17 cellular contexts compared by ENCODE assay signal in the genomic region with DNA sequence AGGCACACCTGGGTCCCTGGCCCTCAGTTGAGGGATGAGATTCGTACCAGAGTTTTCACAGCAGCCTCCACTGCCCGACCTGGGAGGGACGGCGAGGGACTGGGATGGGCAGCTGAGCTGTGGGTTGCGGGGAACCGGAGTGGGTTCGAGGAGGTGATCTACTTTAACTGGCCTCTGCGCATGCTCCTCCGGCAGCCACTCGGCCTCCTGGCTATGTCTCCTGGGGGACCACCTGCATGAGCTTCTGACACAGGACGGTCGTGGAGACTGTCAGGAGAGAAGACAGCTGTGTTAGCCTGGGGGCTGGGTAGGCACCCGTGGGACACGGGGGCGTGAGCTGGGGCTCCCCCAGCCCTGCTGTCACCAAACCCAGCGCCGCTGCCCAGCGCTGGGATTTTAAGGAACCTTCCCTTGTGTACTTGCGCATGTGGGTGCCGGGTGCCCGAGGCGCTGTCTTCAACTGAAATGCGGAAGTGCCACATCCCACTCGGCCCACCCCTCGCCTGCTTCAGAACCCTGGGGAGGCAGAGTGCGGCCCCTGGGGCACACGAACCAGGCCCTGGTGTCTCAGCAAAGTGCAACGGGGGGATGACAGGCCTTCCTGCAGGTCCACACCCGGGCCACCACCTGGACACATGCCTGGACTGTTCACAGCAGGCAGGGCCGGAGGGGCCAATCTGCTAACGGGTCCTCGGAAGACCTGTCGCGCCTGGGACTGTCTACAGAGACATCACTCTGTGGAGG. TPM values are rescaled to one million over a fixed set of nuclear protein-coding genes. Genes with fewer than 3 reads are reported as not detected.
DNase-seq lines count a peak whose midpoint lies in the region; ATAC-seq, FAIRE-seq and TF ChIP-seq lines count a peak whose summit lies in the region.
"Had no signal": no experiment of that assay in that cellular context is flagged by ENCODE, and none has a peak within 500 bp of the region (broad histone marks: within the 10 kb centered on the region; RNA-seq: fewer than 3 reads in every experiment).

No MANE protein-coding gene starts in this region.

- H3K9me3 ChIP-seq in A673 (ENCODE audit: low read depth, low read length, poor library complexity, severe bottlenecking) (no peaks in the 10 kb centered on the region), DOHH2 (ENCODE audit: control insufficient read depth, insufficient read depth, low read length) (no peaks in the 10 kb centered on the region), Panc1 (ENCODE audit: control insufficient read depth, insufficient read depth, low read depth, low read length) (no peaks in the 10 kb centered on the region), esophagus squamous epithelium (no peaks in the 10 kb centered on the region), kidney (ENCODE audit: control insufficient read depth in 1 of 2, low read length in 2 of 2) (no peaks in the 10 kb centered on the region)
- no peaks in the 10 kb centered on the region for H3K9me3 ChIP-seq in effector memory CD4-positive, alpha-beta T cell (ENCODE audit: control insufficient read depth, low read length)
- H3K9me3 ChIP-seq: gastroesophageal sphincter had no signal

- no peaks in the 10 kb centered on the region for H3K27me3 ChIP-seq in A673 (replicated peaks; ENCODE audit: insufficient read depth, low read depth, low read length, poor library complexity)
- H3K27me3 ChIP-seq in DOHH2 (ENCODE audit: control insufficient read depth, low read length) = no peaks in the 10 kb centered on the region
- no peaks in the 10 kb centered on the region for H3K27me3 ChIP-seq in Panc1 (ENCODE audit: control insufficient read depth, insufficient read depth, low read length)
- peaks cover 0 to 38% (median 0%) of the 10 kb centered on the region in 4 donors for H3K27me3 ChIP-seq in esophagus squamous epithelium
- H3K27me3 ChIP-seq in effector memory CD4-positive, alpha-beta T cell (replicated peaks; ENCODE audit: control insufficient read depth, insufficient read depth, low read length, poor library complexity, severe bottlenecking) = no peaks in the 10 kb centered on the region
- H3K27me3 ChIP-seq: gastroesophageal sphincter had no signal

- H3K9me2 ChIP-seq in DOHH2 (replicated peaks; ENCODE audit: control insufficient read depth, low read length) = no peaks in the 10 kb centered on the region

- H3K4me1 ChIP-seq in A673 (ENCODE audit: insufficient read depth, low read length, poor library complexity, severe bottlenecking) (peaks cover 68% of the 10 kb centered on the region), DOHH2 (ENCODE audit: control insufficient read depth, low read length) (peaks cover 57% of the 10 kb centered on the region), Panc1 (ENCODE audit: control insufficient read depth, insufficient read depth, low read length) (peaks cover 17% of the 10 kb centered on the region), esophagus squamous epithelium (peaks cover 24 to 99% (median 36%) of the 10 kb centered on the region in 3 donors), kidney (ENCODE audit: control insufficient read depth in 1 of 2, insufficient read depth in 1 of 2, low read depth in 1 of 2, low read length in 2 of 2) (no peaks in the 10 kb centered on the region)
- H3K4me1 ChIP-seq in effector memory CD4-positive, alpha-beta T cell (ENCODE audit: control insufficient read depth, insufficient read depth, low read length, poor library complexity, severe bottlenecking) = no peaks in the 10 kb centered on the region

- intact Hi-C loops in A673 (cut with micrococcal nuclease; ENCODE audit: unreplicated experiment) (no loop called here), Panc1 (cut with micrococcal nuclease; ENCODE audit: unreplicated experiment) (no loop called here), esophagus squamous epithelium (cut with DNase I) (no loop called here), kidney (cut with DNase I) (no loop called here)

- H3K27ac ChIP-seq in A673 (ENCODE audit: low read depth, low read length, poor library complexity, severe bottlenecking) = peak overlapping the region; percentile 59
- H3K27ac ChIP-seq in DOHH2 (ENCODE audit: low read depth, low read length) = peak overlapping the region; percentile 24; the same call in 1 of the 2 replicates
- peak overlapping the region; percentile 29; the same call in 1 of the 2 replicates for H3K27ac ChIP-seq in Panc1 (ENCODE audit: low read length)
- peak overlapping the region; percentile 72 to 85 (median 82) for H3K27ac ChIP-seq in esophagus squamous epithelium
- H3K27ac ChIP-seq in effector memory CD4-positive, alpha-beta T cell (ENCODE audit: insufficient read depth, low read length, poor library complexity, severe bottlenecking) = no peak overlapping the region
- no peak overlapping the region for H3K27ac ChIP-seq in kidney (ENCODE audit: low read depth in 2 of 2, low read length in 2 of 2)
- H3K27ac ChIP-seq: gastroesophageal sphincter had no signal

- no peak for TF ChIP-seq POLR2A in esophagus squamous epithelium (IDR thresholded peaks at IDR 0.05)

- H3K4me3 ChIP-seq in A673 (ENCODE audit: low read depth, low read length, poor library complexity, severe bottlenecking) = no peak overlapping the region
- no peak overlapping the region for H3K4me3 ChIP-seq in DOHH2 (ENCODE audit: low read length)
- no peak overlapping the region for H3K4me3 ChIP-seq in Panc1 (ENCODE audit: low read depth in 2 of 2, low read length in 2 of 2)
- H3K4me3 ChIP-seq in esophagus squamous epithelium = peak overlapping the region in 1 of 4 donors; percentile 5
- no peak overlapping the region for H3K4me3 ChIP-seq in effector memory CD4-positive, alpha-beta T cell (ENCODE audit: insufficient read depth, low read depth, low read length, poor library complexity, severe bottlenecking)
- H3K4me3 ChIP-seq in kidney (ENCODE audit: low read length in 2 of 2) = no peak overlapping the region
- H3K4me3 ChIP-seq: gastroesophageal sphincter, GM23338 had no signal

- H4K20me1 ChIP-seq in DOHH2 (ENCODE audit: control insufficient read depth, insufficient read depth, low read depth, low read length) = no peaks in the 10 kb centered on the region

- WGBS in esophagus squamous epithelium, 2 donors = 50 to 75% methylated on average over 12 to 27 of the region's 34 CpGs

- no peaks in the 10 kb centered on the region for H3K79me2 ChIP-seq in DOHH2 (ENCODE audit: control insufficient read depth, low read length)

- POLR2A ChIA-PET in A673 (lab: Charles Lee; ENCODE audit: low non-redundant PET) = no interaction called here
- POLR2A ChIA-PET in Panc1 (lab: Charles Lee) = no interaction called here

- FAIRE-seq in kidney (lab: Jason Lieb, UNC) = no peak
- FAIRE-seq: endothelial cell of umbilical vein had no signal

- no peak overlapping the region for H3K9ac ChIP-seq in kidney (ENCODE audit: low read length in 2 of 2)

- H3K36me3 ChIP-seq in A673 (ENCODE audit: insufficient read depth, low read length, poor library complexity, severe bottlenecking) (peaks cover 77% of the 10 kb centered on the region), DOHH2 (ENCODE audit: control insufficient read depth, low read length) (peaks cover 84% of the 10 kb centered on the region), Panc1 (ENCODE audit: control insufficient read depth, insufficient read depth, low read length) (peaks cover 6% of the 10 kb centered on the region; the same call in 1 of the 2 replicates), esophagus squamous epithelium (peaks cover 0 to 67% (median 3%) of the 10 kb centered on the region in 3 donors), kidney (ENCODE audit: control insufficient read depth in 1 of 2, insufficient read depth in 2 of 2, low read length in 2 of 2) (no peaks in the 10 kb centered on the region)
- H3K36me3 ChIP-seq in effector memory CD4-positive, alpha-beta T cell (ENCODE audit: control insufficient read depth, insufficient read depth, low read length) = peaks cover 42% of the 10 kb centered on the region

- CTCF ChIA-PET in A673 (lab: Charles Lee) (no interaction called here), Panc1 (lab: Charles Lee) (interaction anchor here (1.1 kb wide), 1 partner anchor 54 kb away, joined by 3 read pairs; no protein-coding TSS in a partner anchor)

- H3K4me2 ChIP-seq in DOHH2 (ENCODE audit: low read length) = peak overlapping the region; percentile 29; the same call in 1 of the 2 replicates
- H3K4me2 ChIP-seq: GM23338 had no signal

- ATAC-seq in Panc1 = no peak
- ATAC-seq in GM18861 (IDR thresholded peaks at IDR 0.05; ENCODE audit: unreplicated experiment) = no peak
- ATAC-seq: gastroesophageal sphincter; GM23338; natural killer cell treated with Interleukin-12 subunit alpha and Interleukin-12 subunit beta and Interleukin-15 and Interleukin-18, amount 100 ng/mL, for 72 hours had no signal

- BruUV-seq in A673 (replicated peaks; lab: Mats Ljungman, UMichigan) (no TSS peak), Panc1 (replicated peaks; lab: Mats Ljungman, UMichigan) (no TSS peak)

- DNase-seq in A673 (ENCODE audit: low spot score) = no peak
- DNase-seq in Panc1 (ENCODE audit: low read depth, low spot score) = no peak
- no peak for DNase-seq in esophagus squamous epithelium (lab: John Stamatoyannopoulos, UW)
- no peak for DNase-seq in effector memory CD4-positive, alpha-beta T cell
- DNase-seq in kidney = no peak
- no peak for DNase-seq in SKM-1 (lab: John Stamatoyannopoulos, UW; ENCODE audit: unreplicated experiment)
- DNase-seq: activated CD4-positive, alpha-beta T cell treated with anti-CD3 and anti-CD28 coated beads, Interleukin-2, amount 50 U/mL, for 1 hour; aorta; NCI-H1092 treated with DMSO at 0.1 percent for 48 hours; NCI-H2171; Right ventricle myocardium superior had no signal

- in situ Hi-C loops in Panc1 (cut with HindIII; ENCODE audit: low pct_unique_long_range_greater_than_20kb, low sequenced_read_pairs) = no loop called here

- TF ChIP-seq CTCF in A673 (conservative IDR thresholded peaks at IDR 0.05; ENCODE audit: low read depth, low read length) (no peak), DOHH2 (IDR thresholded peaks at IDR 0.05; ENCODE audit: low read depth, low read length, poor library complexity, severe bottlenecking) (no peak), Panc1 (IDR thresholded peaks at IDR 0.05) (no peak), esophagus squamous epithelium (IDR thresholded peaks at IDR 0.05) (no peak), kidney (IDR thresholded peaks at IDR 0.05; ENCODE audit: borderline replicate concordance, extremely low read depth, insufficient read depth) (no peak)

- H3F3A ChIP-seq in DOHH2 (ENCODE audit: control insufficient read depth, insufficient read depth) = peaks cover 11% of the 10 kb centered on the region; the same call in 1 of the 2 replicates

RNA-seq across cellular contexts. Expression of gene SLC7A5, which starts 36.4 kb away (rescaled TPM):
- total RNA-seq in A673 (2021) (324 and 371 TPM in 2 replicates), Panc1 (2021; ENCODE audit: unreplicated experiment) (231 TPM), esophagus squamous epithelium (100 to 1,000 TPM in 3 of 4 donors, 10 to 100 TPM in 1; 75.3 to 179 (median 145) TPM), kidney (18.7 TPM)
- polyA plus RNA-seq in Panc1 (2012; ENCODE audit: insufficient read length) = 265 TPM
- polyA plus RNA-seq in kidney (ENCODE audit: insufficient read depth, low read depth, low replicate concordance) = 17.0 TPM

Comparison
In these comparisons a context has a peak if more than half of its experiments do, and no peak if none do; other contexts are left out.
1. H3K27ac ChIP-seq: peak in A673 (single experiment), DOHH2 (single experiment), Panc1 (single experiment) and esophagus squamous epithelium (4 of 4); none in effector memory CD4-positive, alpha-beta T cell (single experiment) and kidney (0 of 2).